1 cellular context compared by ENCODE assay signal in the genomic region with DNA sequence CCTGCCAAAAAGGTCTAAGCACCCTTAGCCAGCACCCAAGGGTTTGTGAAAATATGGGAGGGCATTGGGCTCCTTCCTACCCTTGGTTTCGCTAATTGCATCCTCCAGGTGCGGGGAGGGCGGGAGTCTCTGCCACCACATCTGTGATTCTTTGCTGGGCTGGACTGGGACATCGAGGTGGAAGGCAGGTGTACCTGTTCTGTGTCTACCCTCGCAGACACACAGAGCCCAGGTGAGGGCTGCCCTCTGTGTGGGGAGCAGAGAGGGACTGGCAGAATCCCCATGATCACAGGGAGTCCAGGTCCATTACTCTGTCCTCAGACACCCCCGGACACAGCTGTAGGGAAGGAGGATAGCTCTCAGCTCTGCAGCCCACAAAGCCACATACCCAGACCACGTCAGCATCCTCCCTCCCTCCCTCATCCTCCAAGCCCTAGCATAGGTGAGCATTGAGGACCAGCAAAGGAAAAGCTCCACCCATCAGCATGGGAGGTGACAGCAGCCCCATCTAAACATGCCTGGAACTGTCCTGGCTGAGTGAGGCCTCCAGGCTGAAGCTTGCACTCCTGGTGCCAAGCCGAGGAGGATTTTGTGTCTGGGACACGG.
TF ChIP-seq lines count a peak whose summit lies in the region.

No MANE protein-coding gene starts in this region.

TF ChIP-seq in IMR-90, 13 proteins besides CTCF, POLR2A, EP300 and RAD21 (continued from another document):
- TF ChIP-seq, protein P1, sequence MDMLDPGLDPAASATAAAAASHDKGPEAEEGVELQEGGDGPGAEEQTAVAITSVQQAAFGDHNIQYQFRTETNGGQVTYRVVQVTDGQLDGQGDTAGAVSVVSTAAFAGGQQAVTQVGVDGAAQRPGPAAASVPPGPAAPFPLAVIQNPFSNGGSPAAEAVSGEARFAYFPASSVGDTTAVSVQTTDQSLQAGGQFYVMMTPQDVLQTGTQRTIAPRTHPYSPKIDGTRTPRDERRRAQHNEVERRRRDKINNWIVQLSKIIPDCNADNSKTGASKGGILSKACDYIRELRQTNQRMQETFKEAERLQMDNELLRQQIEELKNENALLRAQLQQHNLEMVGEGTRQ (IDR thresholded peaks at IDR 0.05; ENCODE audit: low read depth, low read length) = no peak
- TF ChIP-seq MAFK (IDR thresholded peaks at IDR 0.05; ENCODE audit: low read depth, low read length) = no peak
- no peak for TF ChIP-seq CHD1 (IDR thresholded peaks at IDR 0.05; ENCODE audit: low read depth, low read length)
